Comparison of ENCODE assay signal across 9 cellular contexts in genomic region chr11:108069947-108070346, GRCh38. TPM values are rescaled to one million over a fixed set of nuclear protein-coding genes. Genes with fewer than 3 reads are reported as not detected.
DNase-seq lines count a peak whose midpoint lies in the region; ATAC-seq, FAIRE-seq and TF ChIP-seq lines count a peak whose summit lies in the region.
"Had no signal": no experiment of that assay in that cellular context is flagged by ENCODE, and none has a peak within 500 bp of the region (broad histone marks: within the 10 kb centered on the region; RNA-seq: fewer than 3 reads in every experiment).

No MANE protein-coding gene starts in this region.

- H4K20me1 ChIP-seq in endothelial cell of umbilical vein (replicated peaks; ENCODE audit: control insufficient read depth, extremely low read depth, insufficient read depth, low read length): no peaks in the 10 kb centered on the region

- DNase-seq in ACHN (peak; percentile 58), endothelial cell of umbilical vein (ENCODE audit: low read depth, low spot score) (peak; percentile 29), urothelium cell line (ENCODE audit: low spot score) (no peak), right cardiac atrium (no peak), retina (no peak)
- DNase-seq in stimulated activated naive CD4-positive, alpha-beta T cell treated with Interleukin-2 at 50 U/mL for 16 hours (lab: John Stamatoyannopoulos, UW): no peak
- DNase-seq: NCI-H1105 had no signal

- H3K4me1 ChIP-seq in endothelial cell of umbilical vein (ENCODE audit: control insufficient read depth, extremely low read depth, insufficient read depth, low read length) (no peaks in the 10 kb centered on the region), right cardiac atrium (ENCODE audit: control insufficient read depth, insufficient read depth, low read length) (no peaks in the 10 kb centered on the region)

- no peak for FAIRE-seq in endothelial cell of umbilical vein (lab: Jason Lieb, UNC)
- no peak for FAIRE-seq in urothelium cell line (lab: Jason Lieb, UNC)

- intact Hi-C loops in endothelial cell of umbilical vein (cut with micrococcal nuclease) (no loop called here), right cardiac atrium (cut with DNase I) (no loop called here)

- BruUV-seq in endothelial cell of umbilical vein (replicated peaks; lab: Mats Ljungman, UMichigan): no TSS peak

- CTCF ChIA-PET in endothelial cell of umbilical vein (lab: Charles Lee): interaction anchor here (0.9 to 1.6 kb wide), 3 partner anchors 14 to 61 kb away, joined by 3 to 5 read pairs (median 4); partner anchors contain the start of gene CUL5

- no peak overlapping the region for H3K4me2 ChIP-seq in endothelial cell of umbilical vein (ENCODE audit: insufficient read depth, low read length)

- no peak for TF ChIP-seq CTCF in endothelial cell of umbilical vein (IDR thresholded peaks at IDR 0.05; ENCODE audit: extremely low read depth in 1 of 2, insufficient read depth in 1 of 2, low read depth in 1 of 2, low read length in 2 of 2)

- no peaks in the 10 kb centered on the region for H3K9me1 ChIP-seq in endothelial cell of umbilical vein (replicated peaks; ENCODE audit: control insufficient read depth, extremely low read depth, insufficient read depth, low read length)

- no peak for TF ChIP-seq POLR2A in endothelial cell of umbilical vein (IDR thresholded peaks at IDR 0.05; ENCODE audit: low read depth, low read length)

- H3K27ac ChIP-seq in KOPT-K1 (ENCODE audit: low read depth, low read length, poor library complexity, severe bottlenecking) (peak overlapping the region; percentile 28), endothelial cell of umbilical vein (ENCODE audit: insufficient read depth, low read depth, low read length) (no peak overlapping the region), right cardiac atrium (ENCODE audit: low read length) (no peak overlapping the region)

- dilution Hi-C loops in endothelial cell of umbilical vein (cut with MboI; ENCODE audit: extremely low pct_ligation_motif_present, low sequenced_read_pairs): no loop called here

- H3K27me3 ChIP-seq in endothelial cell of umbilical vein (ENCODE audit: control insufficient read depth in 2 of 2, insufficient read depth in 2 of 2, low read length in 2 of 2) (no peaks in the 10 kb centered on the region), right cardiac atrium (ENCODE audit: control insufficient read depth, insufficient read depth) (no peaks in the 10 kb centered on the region)

- peaks cover 2% of the 10 kb centered on the region for H3K79me2 ChIP-seq in endothelial cell of umbilical vein (ENCODE audit: control insufficient read depth, insufficient read depth, low read length)

- H3K4me3 ChIP-seq in endothelial cell of umbilical vein (replicated peaks in 1 of 3; ENCODE audit: insufficient read depth in 1 of 3, low read depth in 1 of 3, low read length in 3 of 3): no peak overlapping the region
- no peak overlapping the region for H3K4me3 ChIP-seq in right cardiac atrium (ENCODE audit: low read length)

- peak; percentile 76 for ATAC-seq in GM18867 (IDR thresholded peaks at IDR 0.05; ENCODE audit: unreplicated experiment)
- no peak for ATAC-seq in right cardiac atrium

- H3K9ac ChIP-seq in endothelial cell of umbilical vein (replicated peaks; ENCODE audit: extremely low read depth, insufficient read depth, low read length): no peak overlapping the region

- no peaks in the 10 kb centered on the region for H3K9me3 ChIP-seq in KOPT-K1 (ENCODE audit: insufficient read depth, low read length, poor library complexity, severe bottlenecking)
- no peaks in the 10 kb centered on the region for H3K9me3 ChIP-seq in endothelial cell of umbilical vein (replicated peaks; ENCODE audit: control insufficient read depth, insufficient read depth, low read length)
- no peaks in the 10 kb centered on the region for H3K9me3 ChIP-seq in right cardiac atrium (ENCODE audit: control insufficient read depth, low read length)

- H3K36me3 ChIP-seq in KOPT-K1 (ENCODE audit: insufficient read depth, low read length) (peaks cover 85% of the 10 kb centered on the region), endothelial cell of umbilical vein (ENCODE audit: control insufficient read depth in 2 of 2, extremely low read depth in 1 of 2, insufficient read depth in 2 of 2, low read length in 2 of 2) (peaks cover 4 to 5% of the 10 kb centered on the region in 2 experiments)

- in situ Hi-C loops in ACHN (cut with HindIII; ENCODE audit: low pct_ligation_motif_present, low pct_unique_long_range_greater_than_20kb, low sequenced_read_pairs): no loop called here

- POLR2A ChIA-PET in endothelial cell of umbilical vein (lab: Charles Lee): no interaction called here

- no peak overlapping the region for H2AFZ ChIP-seq in endothelial cell of umbilical vein (ENCODE audit: low read depth, low read length)

TF ChIP-seq in endothelial cell of umbilical vein, 7 proteins besides CTCF, POLR2A, EP300 and RAD21:
- TF ChIP-seq MAX (IDR thresholded peaks at IDR 0.05; ENCODE audit: insufficient read depth, insufficient read length) (no peak), POLR2AphosphoS5 (IDR thresholded peaks at IDR 0.05; ENCODE audit: insufficient read depth, low read depth, low read length) (no peak), EZH2 (IDR thresholded peaks at IDR 0.05; ENCODE audit: borderline replicate concordance, low read depth, low read length, severe bottlenecking) (no peak), FOS (IDR thresholded peaks at IDR 0.05; ENCODE audit: borderline replicate concordance, insufficient read depth, low read length) (no peak), JUN (IDR thresholded peaks at IDR 0.05; ENCODE audit: borderline replicate concordance, insufficient read depth, insufficient read length, low read depth) (no peak)
TF ChIP-seq in endothelial cell of umbilical vein: peak in this region for 0.

RNA-seq across cellular contexts. Expression of gene ACAT1, which starts 51.4 kb away (rescaled TPM):
- 51.7 and 59.9 TPM in 2 replicates for total RNA-seq in endothelial cell of umbilical vein
- polyA plus RNA-seq in endothelial cell of umbilical vein: 32.6 and 36.8 TPM in 2 replicates
- polyA plus RNA-seq in endothelial cell of umbilical vein (2011; cell fraction: cytosol; rRNA removed): 50.9 and 57.2 TPM in 2 replicates
- polyA plus RNA-seq in endothelial cell of umbilical vein (2011; cell fraction: nucleus; rRNA removed): 29.8 and 41.4 TPM in 2 replicates
- 105 and 106 TPM in 2 replicates for polyA plus RNA-seq in endothelial cell of umbilical vein (2012)
- polyA minus RNA-seq in endothelial cell of umbilical vein: 40.7 and 65.4 TPM in 2 replicates
- polyA minus RNA-seq in endothelial cell of umbilical vein (2011; cell fraction: cytosol; rRNA and poly(A)+ RNA removed): 46.5 TPM
- 22.2 and 25.8 TPM in 2 replicates for polyA minus RNA-seq in endothelial cell of umbilical vein (2011; cell fraction: nucleus; rRNA and poly(A)+ RNA removed)
- 100 to 1,000 TPM; 128 to 198 (median 164) TPM for total RNA-seq in right cardiac atrium
- 196 TPM for polyA plus RNA-seq in right cardiac atrium

Comparison
In these comparisons a context has a peak if more than half of its experiments do, and no peak if none do; other contexts are left out.
1. DNase-seq: peak in ACHN (single experiment) and endothelial cell of umbilical vein (single experiment); none in urothelium cell line (single experiment), right cardiac atrium (0 of 3), retina (single experiment) and stimulated activated naive CD4-positive, alpha-beta T cell treated with Interleukin-2 at 50 U/mL for 16 hours (single experiment).